In genomic region chr1:150875197-150876110, GRCh38 we compare ENCODE assay signal across 8 cellular contexts. TPM values are rescaled to one million over a fixed set of nuclear protein-coding genes. Genes with fewer than 3 reads are reported as not detected.
DNase-seq lines count a peak whose midpoint lies in the region; ATAC-seq, FAIRE-seq and TF ChIP-seq lines count a peak whose summit lies in the region.

No MANE protein-coding gene starts in this region.

- H3F3A ChIP-seq in Loucy (ENCODE audit: low read depth), result 0 out of 2 replicates have a peak, but pooled peaks cover 3% of the 10 kb centered on the region

- no peak for TF ChIP-seq EP300 in HepG2 (IDR thresholded peaks at IDR 0.05; ENCODE audit: low read depth in 2 of 2, low read length in 2 of 2)
- no peak for TF ChIP-seq EP300 in HepG2 (CRISPR knock-in tag; IDR thresholded peaks at IDR 0.05; ENCODE audit: borderline replicate concordance)

- peak overlapping the region; percentile 84 for H3K9ac ChIP-seq in Loucy (ENCODE audit: low read depth, low read length, poor library complexity, severe bottlenecking)
- H3K9ac ChIP-seq in mammary epithelial cell (ENCODE audit: insufficient read depth, low read length), result peak overlapping the region; percentile 63
- H3K9ac ChIP-seq in HepG2 (ENCODE audit: insufficient read depth, low read depth, low read length), result peak overlapping the region; percentile 76

- TF ChIP-seq CTCF in Loucy (conservative IDR thresholded peaks at IDR 0.05; ENCODE audit: low read length), result no peak
- no peak for TF ChIP-seq CTCF in mammary epithelial cell (conservative IDR thresholded peaks at IDR 0.05 in 1 of 2, IDR thresholded peaks at IDR 0.05 in 1 of 2; ENCODE audit: extremely low read depth in 1 of 2, insufficient read depth in 1 of 2, low read depth in 1 of 2, low read length in 2 of 2)
- TF ChIP-seq CTCF in HepG2 (CRISPR knock-in tag; IDR thresholded peaks at IDR 0.05), result no peak
- no peak for TF ChIP-seq CTCF in thoracic aorta (IDR thresholded peaks at IDR 0.05)

- H4K20me1 ChIP-seq in Loucy (ENCODE audit: insufficient read depth, low read length, poor library complexity, severe bottlenecking) (no peaks in the 10 kb centered on the region), mammary epithelial cell (ENCODE audit: insufficient read depth, low read length) (no peaks in the 10 kb centered on the region), HepG2 (ENCODE audit: insufficient read depth, low read length) (no peaks in the 10 kb centered on the region)

- ATAC-seq in HepG2, result peak; percentile 45
- no peak for ATAC-seq in thoracic aorta (ENCODE audit: insufficient number of reproducible peaks, low FRiP score, low read depth)
- ATAC-seq in HG03045 (IDR thresholded peaks at IDR 0.05; ENCODE audit: unreplicated experiment), result no peak
- no peak for ATAC-seq in GM21381 (IDR thresholded peaks at IDR 0.05; ENCODE audit: unreplicated experiment)
- ATAC-seq in GM19397 (IDR thresholded peaks at IDR 0.05; ENCODE audit: unreplicated experiment), result no peak

- 8% methylated on average over 16 of the region's 17 CpGs for WGBS in mammary epithelial cell (ENCODE audit: low coverage, missing lambda C conversion rate)
- WGBS in HepG2 (ENCODE audit: low lambda C conversion rate), result 3% methylated on average over 17 of the region's 17 CpGs

- H3K79me2 ChIP-seq in Loucy (ENCODE audit: insufficient read depth, low read length) (peaks cover 38% of the 10 kb centered on the region), mammary epithelial cell (ENCODE audit: insufficient read depth, low read length) (peaks cover 44% of the 10 kb centered on the region), HepG2 (ENCODE audit: insufficient read depth, low read length) (peaks cover 42% of the 10 kb centered on the region)

- H3K36me3 ChIP-seq in Loucy (ENCODE audit: insufficient read depth, low read length) (no peaks in the 10 kb centered on the region), mammary epithelial cell (ENCODE audit: insufficient read depth, low read length) (no peaks in the 10 kb centered on the region), HepG2 (replicated peaks in 1 of 2; ENCODE audit: control insufficient read depth in 1 of 2, insufficient read depth in 2 of 2, low read length in 2 of 2) (peaks cover 1 to 6% of the 10 kb centered on the region in 2 experiments; a peak in 2 of 5 replicates), thoracic aorta (no peaks in the 10 kb centered on the region)

- TF ChIP-seq POLR2A in HepG2 (IDR thresholded peaks at IDR 0.05; ENCODE audit: insufficient read depth in 1 of 2, low read depth in 2 of 2, low read length in 2 of 2), result no peak

- BruUV-seq in mammary epithelial cell (replicated peaks; lab: Mats Ljungman, UMichigan) (TSS peak; percentile 44), HepG2 (replicated peaks; lab: Mats Ljungman, UMichigan) (TSS peak; percentile 68)

- H3K9me3 ChIP-seq in Loucy (ENCODE audit: insufficient read depth, low read depth, low read length) (no peaks in the 10 kb centered on the region), mammary epithelial cell (replicated peaks; ENCODE audit: insufficient read depth, low read length) (no peaks in the 10 kb centered on the region), HepG2 (ENCODE audit: low read length) (no peaks in the 10 kb centered on the region), thoracic aorta (no peaks in the 10 kb centered on the region)

- FAIRE-seq in HepG2 (lab: Jason Lieb, UNC), result peak; percentile 28

- H3K27me3 ChIP-seq in Loucy (ENCODE audit: insufficient read depth, low read length, poor library complexity, severe bottlenecking), result no peaks in the 10 kb centered on the region
- no peaks in the 10 kb centered on the region for H3K27me3 ChIP-seq in mammary epithelial cell (ENCODE audit: insufficient read depth, low read length)
- no peaks in the 10 kb centered on the region; a peak in 1 of 5 replicates for H3K27me3 ChIP-seq in HepG2 (ENCODE audit: control insufficient read depth in 1 of 2, insufficient read depth in 2 of 2, low read length in 2 of 2)
- no peaks in the 10 kb centered on the region for H3K27me3 ChIP-seq in thoracic aorta (replicated peaks; ENCODE audit: insufficient read depth)

- TF ChIP-seq RAD21 in HepG2 (CRISPR knock-in tag; IDR thresholded peaks at IDR 0.05), result no peak

- peaks cover 21% of the 10 kb centered on the region for H3K4me1 ChIP-seq in Loucy (ENCODE audit: insufficient read depth, low read length, poor library complexity, severe bottlenecking)
- H3K4me1 ChIP-seq in mammary epithelial cell (ENCODE audit: insufficient read depth, low read length), result peaks cover 13% of the 10 kb centered on the region
- peaks cover 33% of the 10 kb centered on the region for H3K4me1 ChIP-seq in HepG2 (ENCODE audit: insufficient read depth, low read length)
- H3K4me1 ChIP-seq in thoracic aorta (ENCODE audit: control insufficient read depth in 1 of 2, low read depth in 2 of 2), result peaks cover 15 to 19% of the 10 kb centered on the region in 2 donors

- in situ Hi-C loops in mammary epithelial cell (cut with MboI; ENCODE audit: low sequenced_read_pairs in 2 of 2) (no loop called here), HepG2 (cut with HindIII; ENCODE audit: extremely low pct_ligation_motif_present, low pct_unique_long_range_greater_than_20kb) (no loop called here)

- H3K9me2 ChIP-seq in Loucy (replicated peaks; ENCODE audit: low read depth, low read length), result no peaks in the 10 kb centered on the region

- CTCF ChIA-PET in mammary epithelial cell (lab: Charles Lee; ENCODE audit: low non-redundant PET), result no interaction called here
- CTCF ChIA-PET in HepG2 (lab: Yijun Ruan, JAX; ENCODE audit: low intra/inter-chr PET ratio, low total read pairs), result no interaction called here

- DNase-seq in EH (ENCODE audit: low read depth) (peak; percentile 28), mammary epithelial cell (peak; percentile 16), HepG2 (ENCODE audit: low spot score) (peak; percentile 10), thoracic aorta (ENCODE audit: low spot score) (no peak)

- intact Hi-C loops in mammary epithelial cell (cut with micrococcal nuclease) (loop anchor here (1.0 to 5.0 kb wide), 3 partner anchors 47 to 313 kb away; partner anchors contain the start of genes MINDY1 and PRUNE1), HepG2 (cut with micrococcal nuclease; ENCODE audit: unreplicated experiment) (loop anchor here (2.0 to 5.0 kb wide), 2 partner anchors 47 to 103 kb away; no protein-coding TSS in a partner anchor)

- peak overlapping the region; percentile 68 for H3K27ac ChIP-seq in mammary epithelial cell (ENCODE audit: insufficient read depth, low read depth, low read length)
- peak overlapping the region; percentile 84 for H3K27ac ChIP-seq in HepG2 (ENCODE audit: extremely low read length, insufficient read depth, low read length)
- peak overlapping the region; percentile 97 for H3K27ac ChIP-seq in thoracic aorta

- POLR2A ChIA-PET in HepG2 (lab: Yijun Ruan, JAX), result interaction anchor here (1.0 kb wide), 1 partner anchor 311 kb away, joined by 3 read pairs; no protein-coding TSS in a partner anchor

- H2AFZ ChIP-seq in Loucy (ENCODE audit: low read length) (peak overlapping the region; percentile 96), mammary epithelial cell (ENCODE audit: low read depth, low read length) (peak overlapping the region; percentile 6), HepG2 (ENCODE audit: low read length) (no peak overlapping the region)

- dilution Hi-C loops in mammary epithelial cell (cut with HindIII; ENCODE audit: low sequenced_read_pairs), result no loop called here

- peak overlapping the region; percentile 82 for H3K4me3 ChIP-seq in Loucy (ENCODE audit: low read length, poor library complexity, severe bottlenecking)
- peak overlapping the region; percentile 82 to 94 (median 84) for H3K4me3 ChIP-seq in mammary epithelial cell (replicated peaks in 1 of 3; ENCODE audit: insufficient read depth in 1 of 3, low read depth in 2 of 3, low read length in 3 of 3)
- peak overlapping the region; percentile 84 to 90 (median 85) for H3K4me3 ChIP-seq in HepG2 (replicated peaks in 1 of 3; ENCODE audit: insufficient read depth in 1 of 3, low read depth in 2 of 3, low read length in 3 of 3)
- H3K4me3 ChIP-seq in thoracic aorta, result peak overlapping the region; percentile 99

- H3K4me2 ChIP-seq in Loucy (ENCODE audit: low read depth, low read length, poor library complexity, severe bottlenecking) (peak overlapping the region; percentile 98), mammary epithelial cell (ENCODE audit: insufficient read depth, low read depth, low read length) (peak overlapping the region; percentile 93), HepG2 (ENCODE audit: low read depth, low read length) (peak overlapping the region; percentile 79)

RNA-seq across cellular contexts. Expression of gene ARNT, which starts 0.9 kb away (rescaled TPM):
- total RNA-seq in mammary epithelial cell (10 to 100 TPM; 25.7 to 42.7 TPM), HepG2 (2016; rRNA removed; fragmentation: Illumina TruSeq; extraction: Trizol) (17.6 and 17.8 TPM in 2 replicates), thoracic aorta (10 to 100 TPM; 60.9 to 73.2 TPM)
- polyA plus RNA-seq in mammary epithelial cell (18.2 TPM), HepG2 (2011; rRNA removed) (24.1 and 25.9 TPM in 2 replicates)
- 36.4 TPM for polyA minus RNA-seq in mammary epithelial cell
- total RNA-seq in HepG2 (2016; cell fraction: cytosol; rRNA removed; fragmentation: Illumina TruSeq; extraction: Trizol; ENCODE audit: low read depth), result 3.0 and 3.1 TPM in 2 replicates
- 16.0 and 17.6 TPM in 2 replicates for total RNA-seq in HepG2 (2016; cell fraction: insoluble cytoplasmic fraction; rRNA removed; fragmentation: Illumina TruSeq; extraction: Trizol)
- 10.2 and 10.5 TPM in 2 replicates for total RNA-seq in HepG2 (2016; cell fraction: membrane; rRNA removed; fragmentation: Illumina TruSeq; extraction: Trizol)
- total RNA-seq in HepG2 (2016; cell fraction: nucleus; rRNA removed; fragmentation: Illumina TruSeq; extraction: Trizol), result 22.3 and 22.5 TPM in 2 replicates
- polyA plus RNA-seq in HepG2 (2011; cell fraction: cytosol; rRNA removed), result 12.5 and 14.3 TPM in 2 replicates
- polyA plus RNA-seq in HepG2 (2011; cell fraction: nucleus; rRNA removed), result 44.0 and 50.3 TPM in 2 replicates
- polyA plus RNA-seq in HepG2 (2012), result 19.3 and 23.7 TPM in 2 replicates
- polyA plus RNA-seq in HepG2 (2016; cell fraction: cytosol; fragmentation: Illumina TruSeq; extraction: Trizol; ENCODE audit: low read depth), result 1.8 and 2.1 TPM in 2 replicates
- 14.9 and 18.1 TPM in 2 replicates for polyA plus RNA-seq in HepG2 (2016; cell fraction: insoluble cytoplasmic fraction; fragmentation: Illumina TruSeq; extraction: Trizol; ENCODE audit: low read depth)
- polyA plus RNA-seq in HepG2 (2016; cell fraction: membrane; fragmentation: Illumina TruSeq; extraction: Trizol; ENCODE audit: low read depth), result 4.3 and 5.6 TPM in 2 replicates
- polyA plus RNA-seq in HepG2 (2016; cell fraction: nucleus; fragmentation: Illumina TruSeq; extraction: Trizol; ENCODE audit: insufficient read depth, low read depth), result 21.2 and 22.9 TPM in 2 replicates
- 36.2 and 55.5 TPM in 2 replicates for polyA minus RNA-seq in HepG2 (2011; rRNA and poly(A)+ RNA removed; ENCODE audit: low replicate concordance)
- polyA minus RNA-seq in HepG2 (2011; cell fraction: cytosol; rRNA and poly(A)+ RNA removed), result 10.6 and 15.0 TPM in 2 replicates
- 46.4 and 62.3 TPM in 2 replicates for polyA minus RNA-seq in HepG2 (2011; cell fraction: nucleus; rRNA and poly(A)+ RNA removed)

RNA-seq across cellular contexts. Expression of gene CTXND2, which starts 11.5 kb away (rescaled TPM):
- total RNA-seq in mammary epithelial cell, result not detected
- polyA plus RNA-seq in mammary epithelial cell, result not detected
- not detected for polyA minus RNA-seq in mammary epithelial cell
- not detected in 2 replicates for total RNA-seq in HepG2 (2016; rRNA removed; fragmentation: Illumina TruSeq; extraction: Trizol)
- total RNA-seq in HepG2 (2016; cell fraction: cytosol; rRNA removed; fragmentation: Illumina TruSeq; extraction: Trizol; ENCODE audit: low read depth), result not detected in 2 replicates
- total RNA-seq in HepG2 (2016; cell fraction: insoluble cytoplasmic fraction; rRNA removed; fragmentation: Illumina TruSeq; extraction: Trizol), result not detected in 2 replicates
- not detected in 2 replicates for total RNA-seq in HepG2 (2016; cell fraction: membrane; rRNA removed; fragmentation: Illumina TruSeq; extraction: Trizol)
- total RNA-seq in HepG2 (2016; cell fraction: nucleus; rRNA removed; fragmentation: Illumina TruSeq; extraction: Trizol), result not detected in 2 replicates
- polyA plus RNA-seq in HepG2 (2011; rRNA removed), result not detected in 2 replicates
- not detected in 2 replicates for polyA plus RNA-seq in HepG2 (2011; cell fraction: cytosol; rRNA removed)
- not detected in 2 replicates for polyA plus RNA-seq in HepG2 (2011; cell fraction: nucleus; rRNA removed)
- polyA plus RNA-seq in HepG2 (2012), result not detected in 2 replicates
- polyA plus RNA-seq in HepG2 (2016; cell fraction: cytosol; fragmentation: Illumina TruSeq; extraction: Trizol; ENCODE audit: low read depth), result not detected in 2 replicates
- polyA plus RNA-seq in HepG2 (2016; cell fraction: insoluble cytoplasmic fraction; fragmentation: Illumina TruSeq; extraction: Trizol; ENCODE audit: low read depth), result not detected in 2 replicates
- not detected in 2 replicates for polyA plus RNA-seq in HepG2 (2016; cell fraction: membrane; fragmentation: Illumina TruSeq; extraction: Trizol; ENCODE audit: low read depth)
- polyA plus RNA-seq in HepG2 (2016; cell fraction: nucleus; fragmentation: Illumina TruSeq; extraction: Trizol; ENCODE audit: insufficient read depth, low read depth), result not detected in 2 replicates
- polyA minus RNA-seq in HepG2 (2011; rRNA and poly(A)+ RNA removed; ENCODE audit: low replicate concordance), result not detected in 2 replicates
- polyA minus RNA-seq in HepG2 (2011; cell fraction: cytosol; rRNA and poly(A)+ RNA removed), result not detected in 2 replicates
- polyA minus RNA-seq in HepG2 (2011; cell fraction: nucleus; rRNA and poly(A)+ RNA removed), result not detected in 2 replicates
- total RNA-seq in thoracic aorta, result not detected

RNA-seq across cellular contexts. Expression of gene SETDB1, which starts 50.7 kb away (rescaled TPM):
- 10 to 100 TPM; 30.3 TPM for total RNA-seq in mammary epithelial cell
- 21.0 TPM for polyA plus RNA-seq in mammary epithelial cell
- 48.0 TPM for polyA minus RNA-seq in mammary epithelial cell
- 31.0 and 34.6 TPM in 2 replicates for total RNA-seq in HepG2 (2016; rRNA removed; fragmentation: Illumina TruSeq; extraction: Trizol)
- total RNA-seq in HepG2 (2016; cell fraction: cytosol; rRNA removed; fragmentation: Illumina TruSeq; extraction: Trizol; ENCODE audit: low read depth), result 8.2 and 9.2 TPM in 2 replicates
- 32.1 and 33.4 TPM in 2 replicates for total RNA-seq in HepG2 (2016; cell fraction: insoluble cytoplasmic fraction; rRNA removed; fragmentation: Illumina TruSeq; extraction: Trizol)
- 11.8 and 12.8 TPM in 2 replicates for total RNA-seq in HepG2 (2016; cell fraction: membrane; rRNA removed; fragmentation: Illumina TruSeq; extraction: Trizol)
- 27.2 and 30.3 TPM in 2 replicates for total RNA-seq in HepG2 (2016; cell fraction: nucleus; rRNA removed; fragmentation: Illumina TruSeq; extraction: Trizol)
- polyA plus RNA-seq in HepG2 (2011; rRNA removed), result 30.1 and 33.1 TPM in 2 replicates
- polyA plus RNA-seq in HepG2 (2011; cell fraction: cytosol; rRNA removed), result 15.2 and 18.5 TPM in 2 replicates
- polyA plus RNA-seq in HepG2 (2011; cell fraction: nucleus; rRNA removed), result 43.9 and 48.6 TPM in 2 replicates
- 26.3 and 29.9 TPM in 2 replicates for polyA plus RNA-seq in HepG2 (2012)
- 2.5 TPM in 2 replicates for polyA plus RNA-seq in HepG2 (2016; cell fraction: cytosol; fragmentation: Illumina TruSeq; extraction: Trizol; ENCODE audit: low read depth)
- 17.6 and 20.4 TPM in 2 replicates for polyA plus RNA-seq in HepG2 (2016; cell fraction: insoluble cytoplasmic fraction; fragmentation: Illumina TruSeq; extraction: Trizol; ENCODE audit: low read depth)
- polyA plus RNA-seq in HepG2 (2016; cell fraction: membrane; fragmentation: Illumina TruSeq; extraction: Trizol; ENCODE audit: low read depth), result 4.2 and 4.3 TPM in 2 replicates
- 53.3 and 55.8 TPM in 2 replicates for polyA plus RNA-seq in HepG2 (2016; cell fraction: nucleus; fragmentation: Illumina TruSeq; extraction: Trizol; ENCODE audit: insufficient read depth, low read depth)
- 37.4 and 74.1 TPM in 2 replicates for polyA minus RNA-seq in HepG2 (2011; rRNA and poly(A)+ RNA removed; ENCODE audit: low replicate concordance)
- 22.7 and 23.2 TPM in 2 replicates for polyA minus RNA-seq in HepG2 (2011; cell fraction: cytosol; rRNA and poly(A)+ RNA removed)
- polyA minus RNA-seq in HepG2 (2011; cell fraction: nucleus; rRNA and poly(A)+ RNA removed), result 59.4 and 70.0 TPM in 2 replicates
- total RNA-seq in thoracic aorta, result 10 to 100 TPM; 38.9 to 42.7 TPM
